In genomic region chr13:26254583-26255102, GRCh38 we compare ENCODE assay signal across 8 cellular contexts. TPM values are rescaled to one million over a fixed set of nuclear protein-coding genes. Genes with fewer than 3 reads are reported as not detected.
A peak's percentile ranks its signal among the peaks of the same experiment; 100 is the strongest.
DNase-seq lines count a peak whose midpoint lies in the region; ATAC-seq lines count a peak whose summit lies in the region.

No MANE protein-coding gene starts in this region.

- H2BK120ac ChIP-seq in mesendoderm (ENCODE audit: low read depth, low read length): peak overlapping the region; percentile 45

- H3K36me3 ChIP-seq in mesendoderm (ENCODE audit: control insufficient read depth, insufficient read depth, low read length): no peaks in the 10 kb centered on the region

- H2AK5ac ChIP-seq in mesendoderm (ENCODE audit: low read length): no peak overlapping the region

- H3K9ac ChIP-seq in mesendoderm (ENCODE audit: low read length): peak overlapping the region; percentile 89

- H4K8ac ChIP-seq in mesendoderm (ENCODE audit: low read depth, low read length): no peak overlapping the region

- peaks cover 3% of the 10 kb centered on the region for H3K36me3 Mint-ChIP-seq in activated CD8-positive, alpha-beta T cell treated with anti-CD3 and anti-CD28 coated beads, Interleukin-2, amount 10 ng/mL, durations not matched to agents 7 days and 5 days (ENCODE audit: low read depth)
- H3K36me3 Mint-ChIP-seq in effector memory CD8-positive, alpha-beta T cell (ENCODE audit: insufficient read depth): peaks cover 14% of the 10 kb centered on the region

- DNase-seq in NOMO-1 (lab: John Stamatoyannopoulos, UW; ENCODE audit: unreplicated experiment in 2 of 2) (peak; percentile 19 to 43), NOMO-1 treated with dmso at 0.1 percent for 144 hours (lab: John Stamatoyannopoulos, UW; ENCODE audit: unreplicated experiment) (no peak), NCI-H2227 treated with DMSO at 0.1 percent for 48 hours (lab: John Stamatoyannopoulos, UW) (peak; percentile 6), mesendoderm (peak; percentile 71)
- peak; percentile 76 for DNase-seq in activated CD8-positive, alpha-beta T cell treated with anti-CD3 and anti-CD28 coated beads, Interleukin-2, amount 10 ng/mL, durations not matched to agents 7 days and 5 days
- DNase-seq in effector memory CD8-positive, alpha-beta T cell: peak; percentile 46 to 57 (median 47)
- DNase-seq in stimulated activated CD8-positive, alpha-beta memory T cell treated with anti-CD3 and anti-CD28 coated beads, Interleukin-15, amount 100 ng/mL, for 1 hour (ENCODE audit: low read depth): peak; percentile 18

- POLR2A ChIA-PET in activated CD8-positive, alpha-beta T cell treated with anti-CD3 and anti-CD28 coated beads, Interleukin-2, amount 10 ng/mL, durations not matched to agents 7 days and 5 days (lab: Charles Lee): interaction anchor here (1.6 to 4.0 kb wide), 2 partner anchors 10 to 32 kb away, joined by 4 to 14 read pairs; partner anchors contain the start of gene RNF6

- peak overlapping the region; percentile 68 for H3K18ac ChIP-seq in mesendoderm (ENCODE audit: low read length)

- H3K27me3 Mint-ChIP-seq in activated CD8-positive, alpha-beta T cell treated with anti-CD3 and anti-CD28 coated beads, Interleukin-2, amount 10 ng/mL, durations not matched to agents 7 days and 5 days (ENCODE audit: low read depth): no peaks in the 10 kb centered on the region
- H3K27me3 Mint-ChIP-seq in effector memory CD8-positive, alpha-beta T cell: no peaks in the 10 kb centered on the region

- no peak overlapping the region for H4K5ac ChIP-seq in mesendoderm (ENCODE audit: low read length)

- no peak overlapping the region for H3K23ac ChIP-seq in mesendoderm (ENCODE audit: low read length)

- peak overlapping the region; percentile 99 for H3K56ac ChIP-seq in mesendoderm (ENCODE audit: low read length)

- peak overlapping the region; percentile 91 for H3K4me3 ChIP-seq in mesendoderm (ENCODE audit: low read length)

- peak overlapping the region; percentile 81 for H3K4me3 Mint-ChIP-seq in activated CD8-positive, alpha-beta T cell treated with anti-CD3 and anti-CD28 coated beads, Interleukin-2, amount 10 ng/mL, durations not matched to agents 7 days and 5 days
- H3K4me3 Mint-ChIP-seq in effector memory CD8-positive, alpha-beta T cell: peak overlapping the region; percentile 92 to 96

- WGBS in mesendoderm (ENCODE audit: extremely low coverage, insufficient coverage, low lambda C conversion rate): no CpG with 5 or more reads among the region's 35 CpGs

- peak overlapping the region; percentile 81 for H3K27ac Mint-ChIP-seq in activated CD8-positive, alpha-beta T cell treated with anti-CD3 and anti-CD28 coated beads, Interleukin-2, amount 10 ng/mL, durations not matched to agents 7 days and 5 days
- peak overlapping the region; percentile 23 to 67 for H3K27ac Mint-ChIP-seq in effector memory CD8-positive, alpha-beta T cell

- peak overlapping the region; percentile 69 for H3K4me2 ChIP-seq in mesendoderm (ENCODE audit: low read length)

- H3K4ac ChIP-seq in mesendoderm (ENCODE audit: low read depth, low read length): peak overlapping the region; percentile 22

- no peak overlapping the region for H2BK5ac ChIP-seq in mesendoderm (ENCODE audit: low read length)

- H3K4me1 Mint-ChIP-seq in activated CD8-positive, alpha-beta T cell treated with anti-CD3 and anti-CD28 coated beads, Interleukin-2, amount 10 ng/mL, durations not matched to agents 7 days and 5 days (ENCODE audit: low read depth): peaks cover 26% of the 10 kb centered on the region
- H3K4me1 Mint-ChIP-seq in effector memory CD8-positive, alpha-beta T cell (ENCODE audit: low read depth in 2 of 2): peaks cover 11 to 32% of the 10 kb centered on the region in 2 donors

- H3K79me1 ChIP-seq in mesendoderm (ENCODE audit: low read length): peaks cover 2% of the 10 kb centered on the region

- CTCF ChIA-PET in activated CD8-positive, alpha-beta T cell treated with anti-CD3 and anti-CD28 coated beads, Interleukin-2, amount 10 ng/mL, durations not matched to agents 7 days and 5 days (lab: Charles Lee): interaction anchor here (1.0 to 1.2 kb wide), 2 partner anchors 70 to 444 kb away, joined by 3 to 4 read pairs; no protein-coding TSS in a partner anchor

- peaks cover 26% of the 10 kb centered on the region for H3K79me2 ChIP-seq in mesendoderm (ENCODE audit: control insufficient read depth, insufficient read depth, low read length)

- H3K27ac ChIP-seq in mesendoderm (ENCODE audit: low read depth, low read length): peak overlapping the region; percentile 78

- no peaks in the 10 kb centered on the region for H3K4me1 ChIP-seq in mesendoderm (ENCODE audit: control insufficient read depth, low read depth, low read length)

- no peak overlapping the region for H2BK15ac ChIP-seq in mesendoderm (replicated peaks; ENCODE audit: low read depth)

- ATAC-seq in HG02870 (IDR thresholded peaks at IDR 0.05; ENCODE audit: unreplicated experiment): peak; percentile 27
- ATAC-seq in activated CD8-positive, alpha-beta T cell treated with anti-CD3 and anti-CD28 coated beads, Interleukin-2, amount 10 ng/mL, durations not matched to agents 7 days and 5 days: peak; percentile 59
- peak; percentile 57 for ATAC-seq in effector memory CD8-positive, alpha-beta T cell (replicated peaks)

- H3K27me3 ChIP-seq in mesendoderm (ENCODE audit: insufficient read depth, low read length, poor library complexity): no peaks in the 10 kb centered on the region

- no peaks in the 10 kb centered on the region for H3K9me3 Mint-ChIP-seq in activated CD8-positive, alpha-beta T cell treated with anti-CD3 and anti-CD28 coated beads, Interleukin-2, amount 10 ng/mL, durations not matched to agents 7 days and 5 days (ENCODE audit: insufficient read depth)
- no peaks in the 10 kb centered on the region for H3K9me3 Mint-ChIP-seq in effector memory CD8-positive, alpha-beta T cell

RNA-seq across cellular contexts. Expression of gene CDK8, which starts 0.7 kb away (rescaled TPM):
- 10 to 100 TPM; 14.7 to 15.7 TPM for total RNA-seq in activated CD8-positive, alpha-beta T cell treated with anti-CD3 and anti-CD28 coated beads, Interleukin-2, amount 10 ng/mL, durations not matched to agents 7 days and 5 days
- polyA plus RNA-seq in mesendoderm (2013, experiment 1 of 2): 23.2 TPM
- polyA plus RNA-seq in mesendoderm (2013, experiment 2 of 2): 23.0 TPM

RNA-seq across cellular contexts. Expression of gene RNF6, which starts 32.5 kb away (rescaled TPM):
- 10 to 100 TPM; 34.2 to 35.7 TPM for total RNA-seq in activated CD8-positive, alpha-beta T cell treated with anti-CD3 and anti-CD28 coated beads, Interleukin-2, amount 10 ng/mL, durations not matched to agents 7 days and 5 days
- 15.1 TPM for polyA plus RNA-seq in mesendoderm (2013, experiment 1 of 2)
- 15.3 TPM for polyA plus RNA-seq in mesendoderm (2013, experiment 2 of 2)
